In genomic region chr7:143391462-143392404, GRCh38 we compare ENCODE assay signal across 8 cellular contexts. TPM values are rescaled to one million over a fixed set of nuclear protein-coding genes. Genes with fewer than 3 reads are reported as not detected.
DNase-seq lines count a peak whose midpoint lies in the region; ATAC-seq and TF ChIP-seq lines count a peak whose summit lies in the region.

No MANE protein-coding gene starts in this region.

- no peaks in the 10 kb centered on the region for H3K4me1 ChIP-seq in MM.1S (ENCODE audit: low read length)

- H3K36me3 ChIP-seq in MM.1S (replicated peaks; ENCODE audit: insufficient read depth, low read length): no peaks in the 10 kb centered on the region

- H3K27ac ChIP-seq in MM.1S (ENCODE audit: low read length): no peak overlapping the region

- POLR2A ChIA-PET in T-cell (lab: Charles Lee): no interaction called here

- no peaks in the 10 kb centered on the region for H3K9me3 Mint-ChIP-seq in T-cell

- H3K27me3 ChIP-seq in MM.1S (replicated peaks; ENCODE audit: insufficient read depth, low read length): no peaks in the 10 kb centered on the region

- no peak overlapping the region for H3K4me3 ChIP-seq in MM.1S (ENCODE audit: low read length)

- no peaks in the 10 kb centered on the region for H3F3A ChIP-seq in MM.1S (ENCODE audit: insufficient read depth, low read length)

- peaks cover 21 to 29% (median 26%) of the 10 kb centered on the region in 3 donors for H3K4me1 Mint-ChIP-seq in T-cell

- intact Hi-C loops in left cardiac atrium (cut with DNase I): no loop called here

- ATAC-seq in left cardiac atrium: peak; percentile 74 to 76
- ATAC-seq in HG02852 (IDR thresholded peaks at IDR 0.05; ENCODE audit: unreplicated experiment): no peak
- no peak for ATAC-seq in T-cell (replicated peaks in 1 of 4)

- TF ChIP-seq CTCF in MM.1S (IDR thresholded peaks at IDR 0.05; ENCODE audit: low read length): no peak

- DNase-seq in EL (peak; percentile 80), astrocyte of the hippocampus (ENCODE audit: low read depth, low spot score) (peak; percentile 80), left cardiac atrium (peak; percentile 83), pulmonary artery endothelial cell (ENCODE audit: low read depth, low spot score) (peak; percentile 62), T-cell (no peak), MM.1S (no peak)
- DNase-seq in stimulated activated CD4-positive, alpha-beta T cell treated with anti-CD3 and anti-CD28 coated beads, Interleukin-1b, Interleukin-23, amount 100 ng/mL, for 48 hours: no peak

- no peaks in the 10 kb centered on the region for H3K9me3 ChIP-seq in MM.1S (replicated peaks; ENCODE audit: insufficient read depth, low read length)

- no peaks in the 10 kb centered on the region for H3K27me3 Mint-ChIP-seq in T-cell

- no peak overlapping the region for H3K9ac ChIP-seq in MM.1S (ENCODE audit: low read length)

- no peaks in the 10 kb centered on the region for H4K20me1 ChIP-seq in MM.1S (ENCODE audit: insufficient read depth, low read length)

- H3K36me3 Mint-ChIP-seq in T-cell: peaks cover 21% of the 10 kb centered on the region

- CTCF ChIA-PET in T-cell (lab: Charles Lee): interaction anchor here in 1 of 2 donors (0.7 kb wide), 1 partner anchor 11 kb away, joined by 5 read pairs; no protein-coding TSS in a partner anchor

- H3K4me3 Mint-ChIP-seq in T-cell: no peak overlapping the region

- no peak overlapping the region for H2AFZ ChIP-seq in MM.1S (ENCODE audit: low read length)

- H3K27ac Mint-ChIP-seq in T-cell: peak overlapping the region in 1 of 2 donors; percentile 44

- no peak overlapping the region for H3K4me2 ChIP-seq in MM.1S (ENCODE audit: low read depth, low read length)

- H3K9me2 ChIP-seq in MM.1S (replicated peaks; ENCODE audit: insufficient read depth, low read length): no peaks in the 10 kb centered on the region

- H3K79me2 ChIP-seq in MM.1S (ENCODE audit: low read length): no peaks in the 10 kb centered on the region

RNA-seq across cellular contexts. Expression of gene ZYX, which starts 10.6 kb away (rescaled TPM):
- 100 to 1,000 TPM in 1 of 2 donors, 10 to 100 TPM in 1; 79.1 to 156 TPM for total RNA-seq in left cardiac atrium
- 33.5 and 37.9 TPM in 2 replicates for total RNA-seq in pulmonary artery endothelial cell
- total RNA-seq in T-cell: 100 to 1,000 TPM; 107 to 186 (median 159) TPM

RNA-seq across cellular contexts. Expression of gene EPHA1, which starts 16.9 kb away (rescaled TPM):
- total RNA-seq in left cardiac atrium (under 1 TPM; 0.16 to 0.71 TPM), pulmonary artery endothelial cell (under 0.01 and 0.07 TPM in 2 replicates), T-cell (10 to 100 TPM; 23.8 to 49.8 (median 43.5) TPM)

RNA-seq across cellular contexts. Expression of gene FAM131B, which starts 29.2 kb away (rescaled TPM):
- total RNA-seq in left cardiac atrium: under 1 TPM; 0.29 to 0.97 TPM
- total RNA-seq in pulmonary artery endothelial cell: 1.2 and 1.5 TPM in 2 replicates
- 1 to 10 TPM in 3 of 5 donors, under 1 TPM in 2; 0.08 to 3.6 (median 2.1) TPM for total RNA-seq in T-cell

RNA-seq across cellular contexts. Expression of gene TAS2R60, which starts 51.5 kb away (rescaled TPM):
- total RNA-seq in left cardiac atrium (not detected), pulmonary artery endothelial cell (not detected in 2 replicates), T-cell (1 to 10 TPM in 2 of 5 donors, under 1 TPM in 2, not detected in 1; 0.38 to 2.4 (median 1.0) TPM)

Comparison
In these comparisons a context has a peak if more than half of its experiments do, and no peak if none do; other contexts are left out.
1. DNase-seq: peak in EL (single experiment), astrocyte of the hippocampus (single experiment), left cardiac atrium (single experiment) and pulmonary artery endothelial cell (single experiment); none in stimulated activated CD4-positive, alpha-beta T cell treated with anti-CD3 and anti-CD28 coated beads, Interleukin-1b, Interleukin-23, amount 100 ng/mL, for 48 hours (single experiment), T-cell (0 of 34) and MM.1S (single experiment).
2. ATAC-seq: peak in left cardiac atrium (2 of 2); none in HG02852 (single experiment) and T-cell (0 of 4).
3. RNA of gene EPHA1, which starts 16.9 kb away (total RNA-seq): 23.8 to 49.8 TPM in T-cell; 0.16 to 0.71 TPM in left cardiac atrium and under 0.01 to 0.07 TPM in pulmonary artery endothelial cell; every median in the first group is over 10 times any median in the second.